In the genomic region with DNA sequence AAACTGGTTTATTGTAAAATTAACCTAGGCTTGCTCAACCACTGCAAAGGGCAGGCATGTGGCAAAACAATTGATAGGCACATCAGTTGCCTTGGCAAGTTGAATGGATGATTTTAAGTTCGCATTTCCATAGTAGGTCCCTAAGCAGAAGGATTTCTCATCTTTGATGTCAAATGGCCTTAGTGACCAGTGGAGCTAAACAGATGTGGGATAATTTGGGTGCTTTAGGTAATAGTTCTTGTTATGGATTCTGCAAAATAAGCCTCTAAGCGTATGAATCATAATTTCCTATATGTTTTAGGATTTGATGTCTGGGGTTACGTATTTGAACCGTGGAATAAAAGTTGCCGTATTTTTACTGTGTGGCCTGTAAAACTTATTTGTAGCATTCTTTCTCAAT, we compare ENCODE assay signal across 21 cellular contexts.
A peak's percentile ranks its signal among the peaks of the same experiment; 100 is the strongest.
DNase-seq lines count a peak whose midpoint lies in the region; ATAC-seq and TF ChIP-seq lines count a peak whose summit lies in the region.
"Had no signal": no experiment of that assay in that cellular context is flagged by ENCODE, and none has a peak within 500 bp of the region (broad histone marks: within the 10 kb centered on the region; RNA-seq: fewer than 3 reads in every experiment).

No MANE protein-coding gene starts in this region.

- POLR2A ChIA-PET in PC-3 (lab: Charles Lee; ENCODE audit: unreplicated experiment), result interaction anchor here (0.7 kb wide), 1 partner anchor 122 kb away, joined by 4 read pairs; no protein-coding TSS in a partner anchor

- no TSS peak for BruUV-seq in PC-3 (replicated peaks; lab: Mats Ljungman, UMichigan)

- H4K20me1 ChIP-seq in PC-3 (ENCODE audit: low read length) (no peaks in the 10 kb centered on the region), hepatocyte (ENCODE audit: insufficient read depth, poor library complexity, severe bottlenecking) (no peaks in the 10 kb centered on the region), smooth muscle cell (ENCODE audit: low read depth) (no peaks in the 10 kb centered on the region)

- CTCF ChIA-PET in PC-3 (lab: Charles Lee), result no interaction called here

- DNase-seq in PC-3 (no peak), ascending aorta (ENCODE audit: low spot score in 2 of 2) (no peak), hepatocyte (ENCODE audit: low spot score) (no peak), smooth muscle cell (lab: John Stamatoyannopoulos, UW; ENCODE audit: unreplicated experiment) (no peak), H4 (ENCODE audit: low spot score) (no peak), BE2C (no peak)
- DNase-seq: activated CD4-positive, alpha-beta T cell treated with anti-CD3 and anti-CD28 coated beads for 1 hour; AML-193; caudate nucleus; COR-L47; effector CD8-positive, alpha-beta T cell; KBM-7; kidney glomerular epithelial cell; NCI-H187 treated with DMSO at 0.1 percent for 48 hours; NCI-H446 treated with DMSO at 0.1 percent for 48 hours; RPMI8226; stimulated activated CD4-positive, alpha-beta T cell treated with anti-CD3 and anti-CD28 coated beads, Interleukin-15, amount 100 ng/mL, for 24 hours; T1000 had no signal

- H3F3A ChIP-seq in PC-3 (ENCODE audit: low read length, unreplicated experiment) (peaks cover 6% of the 10 kb centered on the region), smooth muscle cell (ENCODE audit: low read depth) (peaks cover 5% of the 10 kb centered on the region)

- H3K9ac ChIP-seq in PC-3 (ENCODE audit: low read length), result 0 out of 2 replicates have a peak overlapping the region, but pooled peaks have one; percentile 82
- no peak overlapping the region for H3K9ac ChIP-seq in smooth muscle cell (ENCODE audit: low read depth)

- H2AFZ ChIP-seq in PC-3 (ENCODE audit: low read length), result no peak overlapping the region
- no peak overlapping the region for H2AFZ ChIP-seq in hepatocyte
- no peak overlapping the region for H2AFZ ChIP-seq in smooth muscle cell (ENCODE audit: low read depth)

- H3K4me2 ChIP-seq in PC-3 (ENCODE audit: low read length) (peak overlapping the region; percentile 81; the same call in 1 of the 2 replicates), hepatocyte (no peak overlapping the region), smooth muscle cell (no peak overlapping the region)

- intact Hi-C loops in PC-3 (cut with micrococcal nuclease) (no loop called here), ascending aorta (cut with DNase I) (no loop called here)

- no peak for TF ChIP-seq CTCF in PC-3 (conservative IDR thresholded peaks at IDR 0.05; ENCODE audit: low read depth, low read length)
- no peak for TF ChIP-seq CTCF in ascending aorta (IDR thresholded peaks at IDR 0.05)
- TF ChIP-seq CTCF in hepatocyte (IDR thresholded peaks at IDR 0.05; ENCODE audit: poor library complexity), result no peak
- no peak for TF ChIP-seq CTCF in smooth muscle cell (IDR thresholded peaks at IDR 0.05; ENCODE audit: borderline replicate concordance, insufficient read depth, poor library complexity, severe bottlenecking)
- TF ChIP-seq CTCF in BE2C (IDR thresholded peaks at IDR 0.05; ENCODE audit: low read depth, low read length), result no peak

- H3K4me3 ChIP-seq in PC-3 (ENCODE audit: low read length) (no peak overlapping the region), ascending aorta (no peak overlapping the region), hepatocyte (no peak overlapping the region), smooth muscle cell (no peak overlapping the region), BE2C (ENCODE audit: low read depth, low read length) (no peak overlapping the region)
- H3K4me3 ChIP-seq: tibial nerve had no signal

- no peaks in the 10 kb centered on the region for H3K9me2 ChIP-seq in PC-3 (replicated peaks; ENCODE audit: low read length)
- no peaks in the 10 kb centered on the region for H3K9me2 ChIP-seq in hepatocyte (replicated peaks; ENCODE audit: insufficient read depth)

- WGBS in hepatocyte (ENCODE audit: low lambda C conversion rate, missing lambda C conversion rate), result 94% methylated on average over 5 of the region's 5 CpGs
- 97% methylated on average over 5 of the region's 5 CpGs for WGBS in smooth muscle cell (ENCODE audit: low lambda C conversion rate)

- H3K9me3 ChIP-seq in PC-3 (ENCODE audit: low read length), result no peaks in the 10 kb centered on the region
- H3K9me3 ChIP-seq in ascending aorta, result no peaks in the 10 kb centered on the region
- no peaks in the 10 kb centered on the region for H3K9me3 ChIP-seq in hepatocyte (ENCODE audit: low read depth)
- H3K9me3 ChIP-seq in smooth muscle cell (replicated peaks; ENCODE audit: low read depth), result no peaks in the 10 kb centered on the region
- no peaks in the 10 kb centered on the region for H3K9me3 ChIP-seq in BE2C
- H3K9me3 ChIP-seq: neutrophil, tibial nerve had no signal

- H3K27me3 ChIP-seq in PC-3 (ENCODE audit: low read length), result no peaks in the 10 kb centered on the region
- no peaks in the 10 kb centered on the region for H3K27me3 ChIP-seq in ascending aorta
- no peaks in the 10 kb centered on the region for H3K27me3 ChIP-seq in hepatocyte
- no peaks in the 10 kb centered on the region for H3K27me3 ChIP-seq in smooth muscle cell (ENCODE audit: low read depth)
- H3K27me3 ChIP-seq in BE2C, result no peaks in the 10 kb centered on the region
- H3K27me3 ChIP-seq: neutrophil, tibial nerve had no signal

- H3K79me2 ChIP-seq in PC-3 (ENCODE audit: low read length) (peaks cover 83% of the 10 kb centered on the region), hepatocyte (peaks cover 86% of the 10 kb centered on the region), smooth muscle cell (ENCODE audit: low read depth) (peaks cover 16% of the 10 kb centered on the region)

- ATAC-seq in PC-3 (no peak), GM18861 (IDR thresholded peaks at IDR 0.05; ENCODE audit: unreplicated experiment) (no peak)

- H3K27ac ChIP-seq in PC-3 (ENCODE audit: low read length), result peak overlapping the region; percentile 96
- H3K27ac ChIP-seq in ascending aorta, result peak overlapping the region; percentile 56 to 62
- H3K27ac ChIP-seq in hepatocyte, result peak overlapping the region; percentile 89
- peak overlapping the region; percentile 62 for H3K27ac ChIP-seq in smooth muscle cell (ENCODE audit: low read depth)
- H3K27ac ChIP-seq: neutrophil had no signal

- H3K4me1 ChIP-seq in PC-3 (ENCODE audit: insufficient read depth, low read length), result peaks cover 69% of the 10 kb centered on the region
- peaks cover 7 to 41% of the 10 kb centered on the region in 2 donors for H3K4me1 ChIP-seq in ascending aorta
- peaks cover 52% of the 10 kb centered on the region for H3K4me1 ChIP-seq in hepatocyte (ENCODE audit: insufficient read depth)
- H3K4me1 ChIP-seq in smooth muscle cell (ENCODE audit: low read depth), result peaks cover 24% of the 10 kb centered on the region
- peaks cover 12% of the 10 kb centered on the region; the same call in 1 of the 2 replicates for H3K4me1 ChIP-seq in BE2C

- H3K36me3 ChIP-seq in PC-3 (ENCODE audit: low read depth, low read length) (no peaks in the 10 kb centered on the region), ascending aorta (no peaks in the 10 kb centered on the region), hepatocyte (replicated peaks; ENCODE audit: insufficient read depth, low read depth) (no peaks in the 10 kb centered on the region), smooth muscle cell (ENCODE audit: low read depth) (no peaks in the 10 kb centered on the region), BE2C (no peaks in the 10 kb centered on the region)
- H3K36me3 ChIP-seq: neutrophil, tibial nerve had no signal
